ENCODE assay signal across 1 cellular context in the genomic region with DNA sequence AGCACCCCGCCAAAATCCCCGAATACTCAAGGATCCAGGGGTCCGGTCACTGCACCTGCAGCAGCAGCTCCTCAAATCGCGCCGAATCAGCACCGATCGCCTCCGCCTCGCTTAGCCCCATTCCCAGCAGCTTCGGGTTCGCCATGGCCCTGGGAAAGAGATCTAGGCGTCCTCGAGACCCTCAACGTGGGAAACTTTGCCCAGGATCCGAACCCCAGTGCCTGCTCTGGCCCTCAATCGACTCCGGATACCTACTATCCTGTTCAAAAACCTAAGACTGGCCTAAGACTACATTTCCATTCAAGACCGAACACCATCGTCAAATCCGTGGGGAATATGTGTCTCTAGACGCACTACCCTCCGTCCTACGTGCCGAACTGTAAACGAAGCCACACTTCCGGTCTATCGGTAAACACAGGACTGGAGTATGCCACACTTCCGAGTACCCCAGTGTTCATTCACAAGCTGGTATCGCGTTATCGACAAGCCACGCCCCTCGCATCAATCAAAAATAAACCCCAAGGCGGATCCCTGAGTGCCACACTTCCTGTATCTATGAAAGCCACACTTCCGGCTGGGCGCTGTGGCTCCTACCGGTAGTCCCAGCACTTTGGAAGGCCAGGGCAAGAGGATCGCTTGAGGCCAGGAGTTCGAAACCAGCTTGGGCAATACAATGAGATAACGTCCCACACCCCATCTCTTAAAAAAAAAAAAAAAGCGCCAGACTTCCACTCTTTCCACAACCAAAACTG.
TF ChIP-seq lines count a peak whose summit lies in the region.

Gene PIH1D1 (minus strand): TSS at position 385 of the 752 bp plus-strand sequence. CDS start 240 bp downstream, at position 145.

TF ChIP-seq in GM12878, 131 proteins besides CTCF, POLR2A, EP300 and RAD21 (continued from another document and continues in another):
- TF ChIP-seq ZBTB33 (IDR thresholded peaks at IDR 0.05) (no peak), IKZF2 (IDR thresholded peaks at IDR 0.05) (peak in 1 of 2 experiments; percentile 20; a peak in 1 of 4 replicates), ZNF24 (IDR thresholded peaks at IDR 0.05) (no peak), TBL1XR1 (IDR thresholded peaks at IDR 0.05; ENCODE audit: low read depth, low read length) (no peak), ATF7 (IDR thresholded peaks at IDR 0.05; ENCODE audit: low read depth) (peak; percentile 49; the same call in 1 of the 2 replicates), CBX3 (IDR thresholded peaks at IDR 0.05; ENCODE audit: borderline replicate concordance, low read depth) (no peak), ZBTB4 (CRISPR knock-in tag; IDR thresholded peaks at IDR 0.05) (no peak), ZNF207 (IDR thresholded peaks at IDR 0.05; ENCODE audit: borderline replicate concordance) (peak; percentile 41; the same call in 1 of the 2 replicates), USF2 (IDR thresholded peaks at IDR 0.05; ENCODE audit: borderline replicate concordance, low read depth, low read length) (no peak), ZBED1 (IDR thresholded peaks at IDR 0.05; ENCODE audit: borderline replicate concordance) (no peak; the same call in 1 of the 2 replicates), GABPA (IDR thresholded peaks at IDR 0.05; ENCODE audit: low read depth) (peak; percentile 96), SUPT20H (IDR thresholded peaks at IDR 0.05; ENCODE audit: borderline replicate concordance, control insufficient read depth, low read depth, low read length) (no peak), YY1 (IDR thresholded peaks at IDR 0.05; ENCODE audit: low read depth, low read length) (0 out of 2 replicates have a peak, but pooled peaks have one; percentile 24), ZNF384 (IDR thresholded peaks at IDR 0.05; ENCODE audit: borderline replicate concordance, low read depth, low read length) (no peak), CREM (IDR thresholded peaks at IDR 0.05; ENCODE audit: low read depth) (peak; percentile 47; the same call in 1 of the 2 replicates), KDM1A (IDR thresholded peaks at IDR 0.05; ENCODE audit: borderline replicate concordance) (no peak), BCL3 (IDR thresholded peaks at IDR 0.05; ENCODE audit: borderline replicate concordance, insufficient read depth, low read depth, low read length, poor library complexity, severe bottlenecking) (no peak), SMARCA5 (IDR thresholded peaks at IDR 0.05) (peak; percentile 49; the same call in 1 of the 2 replicates), CBX5 (IDR thresholded peaks at IDR 0.05; ENCODE audit: low read depth) (no peak), NBN (IDR thresholded peaks at IDR 0.05) (peak; percentile 62; the same call in 1 of the 2 replicates), SREBF1 (IDR thresholded peaks at IDR 0.05; ENCODE audit: low read length) (no peak), NR2C1 (IDR thresholded peaks at IDR 0.05) (no peak), RAD51 (IDR thresholded peaks at IDR 0.05) (no peak), SMC3 (IDR thresholded peaks at IDR 0.05; ENCODE audit: borderline replicate concordance, low read length) (no peak), IKZF1 (conservative IDR thresholded peaks at IDR 0.05) (peak; percentile 75; the same call in 1 of the 2 replicates), SREBF2 (IDR thresholded peaks at IDR 0.05; ENCODE audit: low read length) (no peak), CEBPZ (IDR thresholded peaks at IDR 0.05; ENCODE audit: low read depth, low read length) (no peak), MEF2B (IDR thresholded peaks at IDR 0.05; ENCODE audit: partially characterized antibody, poor library complexity, severe bottlenecking) (peak; percentile 94)
- TF ChIP-seq, protein P1, sequence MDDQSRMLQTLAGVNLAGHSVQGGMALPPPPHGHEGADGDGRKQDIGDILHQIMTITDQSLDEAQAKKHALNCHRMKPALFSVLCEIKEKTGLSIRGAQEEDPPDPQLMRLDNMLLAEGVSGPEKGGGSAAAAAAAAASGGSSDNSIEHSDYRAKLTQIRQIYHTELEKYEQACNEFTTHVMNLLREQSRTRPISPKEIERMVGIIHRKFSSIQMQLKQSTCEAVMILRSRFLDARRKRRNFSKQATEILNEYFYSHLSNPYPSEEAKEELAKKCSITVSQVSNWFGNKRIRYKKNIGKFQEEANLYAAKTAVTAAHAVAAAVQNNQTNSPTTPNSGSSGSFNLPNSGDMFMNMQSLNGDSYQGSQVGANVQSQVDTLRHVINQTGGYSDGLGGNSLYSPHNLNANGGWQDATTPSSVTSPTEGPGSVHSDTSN (IDR thresholded peaks at IDR 0.05; ENCODE audit: insufficient replicate concordance, low read depth, low read length) = peak; percentile 92
- TF ChIP-seq, protein P2, sequence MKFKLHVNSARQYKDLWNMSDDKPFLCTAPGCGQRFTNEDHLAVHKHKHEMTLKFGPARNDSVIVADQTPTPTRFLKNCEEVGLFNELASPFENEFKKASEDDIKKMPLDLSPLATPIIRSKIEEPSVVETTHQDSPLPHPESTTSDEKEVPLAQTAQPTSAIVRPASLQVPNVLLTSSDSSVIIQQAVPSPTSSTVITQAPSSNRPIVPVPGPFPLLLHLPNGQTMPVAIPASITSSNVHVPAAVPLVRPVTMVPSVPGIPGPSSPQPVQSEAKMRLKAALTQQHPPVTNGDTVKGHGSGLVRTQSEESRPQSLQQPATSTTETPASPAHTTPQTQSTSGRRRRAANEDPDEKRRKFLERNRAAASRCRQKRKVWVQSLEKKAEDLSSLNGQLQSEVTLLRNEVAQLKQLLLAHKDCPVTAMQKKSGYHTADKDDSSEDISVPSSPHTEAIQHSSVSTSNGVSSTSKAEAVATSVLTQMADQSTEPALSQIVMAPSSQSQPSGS (IDR thresholded peaks at IDR 0.05; ENCODE audit: low read length) = no peak
- TF ChIP-seq, protein P3, sequence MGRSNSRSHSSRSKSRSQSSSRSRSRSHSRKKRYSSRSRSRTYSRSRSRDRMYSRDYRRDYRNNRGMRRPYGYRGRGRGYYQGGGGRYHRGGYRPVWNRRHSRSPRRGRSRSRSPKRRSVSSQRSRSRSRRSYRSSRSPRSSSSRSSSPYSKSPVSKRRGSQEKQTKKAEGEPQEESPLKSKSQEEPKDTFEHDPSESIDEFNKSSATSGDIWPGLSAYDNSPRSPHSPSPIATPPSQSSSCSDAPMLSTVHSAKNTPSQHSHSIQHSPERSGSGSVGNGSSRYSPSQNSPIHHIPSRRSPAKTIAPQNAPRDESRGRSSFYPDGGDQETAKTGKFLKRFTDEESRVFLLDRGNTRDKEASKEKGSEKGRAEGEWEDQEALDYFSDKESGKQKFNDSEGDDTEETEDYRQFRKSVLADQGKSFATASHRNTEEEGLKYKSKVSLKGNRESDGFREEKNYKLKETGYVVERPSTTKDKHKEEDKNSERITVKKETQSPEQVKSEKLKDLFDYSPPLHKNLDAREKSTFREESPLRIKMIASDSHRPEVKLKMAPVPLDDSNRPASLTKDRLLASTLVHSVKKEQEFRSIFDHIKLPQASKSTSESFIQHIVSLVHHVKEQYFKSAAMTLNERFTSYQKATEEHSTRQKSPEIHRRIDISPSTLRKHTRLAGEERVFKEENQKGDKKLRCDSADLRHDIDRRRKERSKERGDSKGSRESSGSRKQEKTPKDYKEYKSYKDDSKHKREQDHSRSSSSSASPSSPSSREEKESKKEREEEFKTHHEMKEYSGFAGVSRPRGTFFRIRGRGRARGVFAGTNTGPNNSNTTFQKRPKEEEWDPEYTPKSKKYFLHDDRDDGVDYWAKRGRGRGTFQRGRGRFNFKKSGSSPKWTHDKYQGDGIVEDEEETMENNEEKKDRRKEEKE (IDR thresholded peaks at IDR 0.05) = no peak
- TF ChIP-seq, protein P4, sequence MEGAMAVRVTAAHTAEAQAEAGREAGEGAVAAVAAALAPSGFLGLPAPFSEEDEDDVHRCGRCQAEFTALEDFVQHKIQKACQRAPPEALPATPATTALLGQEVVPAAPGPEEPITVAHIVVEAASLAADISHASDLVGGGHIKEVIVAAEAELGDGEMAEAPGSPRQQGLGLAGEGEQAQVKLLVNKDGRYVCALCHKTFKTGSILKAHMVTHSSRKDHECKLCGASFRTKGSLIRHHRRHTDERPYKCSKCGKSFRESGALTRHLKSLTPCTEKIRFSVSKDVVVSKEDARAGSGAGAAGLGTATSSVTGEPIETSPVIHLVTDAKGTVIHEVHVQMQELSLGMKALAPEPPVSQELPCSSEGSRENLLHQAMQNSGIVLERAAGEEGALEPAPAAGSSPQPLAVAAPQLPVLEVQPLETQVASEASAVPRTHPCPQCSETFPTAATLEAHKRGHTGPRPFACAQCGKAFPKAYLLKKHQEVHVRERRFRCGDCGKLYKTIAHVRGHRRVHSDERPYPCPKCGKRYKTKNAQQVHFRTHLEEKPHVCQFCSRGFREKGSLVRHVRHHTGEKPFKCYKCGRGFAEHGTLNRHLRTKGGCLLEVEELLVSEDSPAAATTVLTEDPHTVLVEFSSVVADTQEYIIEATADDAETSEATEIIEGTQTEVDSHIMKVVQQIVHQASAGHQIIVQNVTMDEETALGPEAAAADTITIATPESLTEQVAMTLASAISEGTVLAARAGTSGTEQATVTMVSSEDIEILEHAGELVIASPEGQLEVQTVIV (IDR thresholded peaks at IDR 0.05; ENCODE audit: borderline replicate concordance, partially characterized antibody) = no peak
